In the genomic region with DNA sequence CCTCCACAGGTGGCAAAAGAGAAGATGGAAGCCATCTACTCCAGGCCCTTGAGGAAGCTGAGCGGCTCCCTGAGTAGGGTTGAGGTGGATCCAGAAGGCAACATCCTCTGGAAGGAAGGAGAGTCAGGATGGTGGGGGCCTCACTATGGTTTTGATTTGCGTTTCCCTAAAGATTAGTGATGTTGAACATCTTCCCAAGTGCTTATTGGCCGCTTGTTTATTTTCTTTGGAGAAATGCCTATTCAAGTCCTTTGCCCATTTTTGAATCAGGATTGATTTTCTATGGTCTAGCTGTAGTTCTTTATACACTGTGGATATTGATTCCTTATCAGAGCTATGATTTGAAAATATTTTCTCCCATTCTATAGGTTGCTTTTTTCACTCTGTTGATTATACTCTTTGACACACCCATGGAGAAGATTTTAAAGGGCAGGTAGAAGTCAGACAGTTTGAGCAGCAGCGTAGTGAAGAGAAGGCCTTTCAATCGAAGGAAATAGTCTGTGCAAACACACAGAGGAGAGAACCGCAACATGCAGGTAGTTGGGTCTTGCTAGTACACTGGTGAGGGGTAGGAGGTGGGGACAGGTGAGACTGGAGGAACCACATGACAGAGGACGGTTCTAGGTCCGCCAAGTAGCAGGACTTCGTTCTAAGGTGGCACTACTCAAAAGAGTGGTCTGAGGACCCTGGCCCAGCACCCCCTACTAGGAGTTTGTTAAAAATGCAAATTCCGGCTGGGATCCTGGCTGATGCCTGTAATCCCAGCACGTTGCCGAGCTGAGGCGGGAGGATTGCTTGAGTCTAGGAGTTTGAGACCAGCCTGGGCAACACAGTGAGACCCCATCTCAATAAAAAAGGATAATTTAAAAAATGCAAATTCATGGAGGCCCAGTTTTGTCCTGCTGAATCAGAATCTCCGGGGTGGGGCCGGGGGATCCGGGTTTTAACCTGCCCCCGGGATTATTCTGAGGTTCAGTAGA, we compare ENCODE assay signal across 8 cellular contexts. TPM values are rescaled to one million over a fixed set of nuclear protein-coding genes. Genes with fewer than 3 reads are reported as not detected.
DNase-seq lines count a peak whose midpoint lies in the region; ATAC-seq and TF ChIP-seq lines count a peak whose summit lies in the region.

No MANE protein-coding gene starts in this region.

- DNase-seq in Caki2 (ENCODE audit: low read depth) (peak; percentile 22), OCI-M1 (lab: John Stamatoyannopoulos, UW) (peak; percentile 51), endodermal cell (peak; percentile 67), neuronal stem cell (ENCODE audit: low spot score) (no peak), NCI-H2107 treated with DMSO at 0.1 percent for 48 hours (lab: John Stamatoyannopoulos, UW; ENCODE audit: unreplicated experiment) (no peak), occipital lobe (lab: John Stamatoyannopoulos, UW) (no peak), NCI-H1436 treated with DMSO at 0.1 percent for 48 hours (lab: John Stamatoyannopoulos, UW) (no peak)

- peak overlapping the region; percentile 98 for H3K23ac ChIP-seq in neuronal stem cell (ENCODE audit: low read depth, low read length, poor library complexity)

- peak overlapping the region; percentile 95 for H3K9ac ChIP-seq in endodermal cell (ENCODE audit: extremely low read depth, low read length, poor library complexity, severe bottlenecking)
- H3K9ac ChIP-seq in neuronal stem cell (ENCODE audit: low read depth, low read length, poor library complexity), result no peak overlapping the region

- no peaks in the 10 kb centered on the region for H3K9me3 Mint-ChIP-seq in endodermal cell

- TF ChIP-seq CTCF in endodermal cell (conservative IDR thresholded peaks at IDR 0.05), result no peak

- peak overlapping the region; percentile 97 for H3K27ac Mint-ChIP-seq in endodermal cell

- H3K4me3 ChIP-seq in endodermal cell (ENCODE audit: low read length) (peak overlapping the region; percentile 90), neuronal stem cell (ENCODE audit: low read length in 2 of 2) (peak overlapping the region; percentile 68 to 82)

- no peak overlapping the region for H4K91ac ChIP-seq in neuronal stem cell (ENCODE audit: low read depth, low read length, poor library complexity)

- in situ Hi-C loops in Caki2 (cut with HindIII; ENCODE audit: low pct_unique_long_range_greater_than_20kb, low sequenced_read_pairs), result no loop called here

- H2BK15ac ChIP-seq in neuronal stem cell (ENCODE audit: low read length), result peak overlapping the region; percentile 15

- no peaks in the 10 kb centered on the region for H3K9me3 ChIP-seq in endodermal cell (ENCODE audit: control insufficient read depth, low read length)
- peaks cover 2 to 21% of the 10 kb centered on the region in 2 donors for H3K9me3 ChIP-seq in neuronal stem cell (replicated peaks in 1 of 2; ENCODE audit: control insufficient read depth in 2 of 2, insufficient read depth in 1 of 2, low read depth in 1 of 2, low read length in 2 of 2)

- H2AFZ ChIP-seq in neuronal stem cell (ENCODE audit: low read length), result peak overlapping the region; percentile 98

- H2BK12ac ChIP-seq in neuronal stem cell (ENCODE audit: low read length), result no peak overlapping the region

- H3K27me3 Mint-ChIP-seq in endodermal cell (ENCODE audit: insufficient read depth), result no peaks in the 10 kb centered on the region

- H3K79me1 ChIP-seq in neuronal stem cell (ENCODE audit: low read depth, low read length), result no peaks in the 10 kb centered on the region

- peak overlapping the region; percentile 81 for H3K4me3 Mint-ChIP-seq in endodermal cell

- H3K36me3 ChIP-seq in endodermal cell (ENCODE audit: control insufficient read depth, insufficient read depth, low read length), result no peaks in the 10 kb centered on the region
- peaks cover 0 to 28% of the 10 kb centered on the region in 2 donors for H3K36me3 ChIP-seq in neuronal stem cell (replicated peaks in 1 of 2; ENCODE audit: control insufficient read depth in 2 of 2, insufficient read depth in 2 of 2, low read length in 2 of 2)

- no peak overlapping the region for H4K8ac ChIP-seq in neuronal stem cell (ENCODE audit: low read depth, low read length)

- 62 to 95% methylated on average over 8 to 17 of the region's 17 CpGs for WGBS in endodermal cell (ENCODE audit: insufficient coverage in 1 of 2, insufficient read length in 1 of 2), 2 experiments
- WGBS in neuronal stem cell (ENCODE audit: extremely low coverage in 2 of 2, insufficient read length in 2 of 2, insufficient replicate concordance in 1 of 2), 2 donors, result no CpG with 5 or more reads among the region's 17 CpGs

- ATAC-seq in GM18909 (IDR thresholded peaks at IDR 0.05; ENCODE audit: poor library complexity, unreplicated experiment), result no peak

- no peak overlapping the region for H3K14ac ChIP-seq in neuronal stem cell (ENCODE audit: low read length)

- H2BK120ac ChIP-seq in neuronal stem cell (ENCODE audit: low read depth, low read length), result no peak overlapping the region

- H3K4me1 ChIP-seq in endodermal cell (ENCODE audit: control insufficient read depth, insufficient read depth, low read length), result no peaks in the 10 kb centered on the region
- peaks cover 0 to 10% of the 10 kb centered on the region in 2 donors for H3K4me1 ChIP-seq in neuronal stem cell (ENCODE audit: control insufficient read depth in 2 of 2, insufficient read depth in 1 of 2, low read depth in 1 of 2, low read length in 2 of 2)

- no peak overlapping the region for H2BK5ac ChIP-seq in neuronal stem cell (ENCODE audit: low read length)

- H2AK5ac ChIP-seq in neuronal stem cell (ENCODE audit: low read depth, low read length), result peak overlapping the region; percentile 79

- H3K18ac ChIP-seq in neuronal stem cell (ENCODE audit: low read length), result peak overlapping the region; percentile 99

- H3K27me3 ChIP-seq in endodermal cell (ENCODE audit: control insufficient read depth, insufficient read depth, low read length, poor library complexity, severe bottlenecking) (no peaks in the 10 kb centered on the region), neuronal stem cell (ENCODE audit: control insufficient read depth in 3 of 3, insufficient read depth in 3 of 3, low read depth in 1 of 3, low read length in 3 of 3) (no peaks in the 10 kb centered on the region)

- H3K27ac ChIP-seq in endodermal cell (ENCODE audit: low read depth, low read length) (peak overlapping the region; percentile 87), neuronal stem cell (replicated peaks; ENCODE audit: low read length) (no peak overlapping the region)

- peak overlapping the region; percentile 71 for H3K4me2 ChIP-seq in neuronal stem cell (ENCODE audit: insufficient read depth, low read length, poor library complexity, severe bottlenecking)

- peaks cover 6% of the 10 kb centered on the region for H3K4me1 Mint-ChIP-seq in endodermal cell

- no peak overlapping the region for H3K4ac ChIP-seq in neuronal stem cell (ENCODE audit: low read length)

- peaks cover 16% of the 10 kb centered on the region for H3K36me3 Mint-ChIP-seq in endodermal cell (ENCODE audit: low read depth)

RNA-seq across cellular contexts. Expression of a gene that starts 58.9 kb away (rescaled TPM):
- total RNA-seq in Caki2 (2014; rRNA removed; shearing (Covaris generic); ENCODE audit: low replicate concordance), result 28.0 and 47.5 TPM in 2 replicates
- total RNA-seq in endodermal cell (100 to 1,000 TPM; 236 to 270 TPM), occipital lobe (299 TPM)
- polyA plus RNA-seq in endodermal cell (2013, experiment 1 of 2), result 364 TPM
- polyA plus RNA-seq in endodermal cell (2013, experiment 2 of 2), result 298 TPM
- polyA plus RNA-seq in neuronal stem cell (2013, experiment 1 of 2), result 142 TPM
- 142 TPM for polyA plus RNA-seq in neuronal stem cell (2013, experiment 2 of 2)

Comparison
In these comparisons a context has a peak if more than half of its experiments do, and no peak if none do; other contexts are left out.
1. DNase-seq: peak in Caki2 (single experiment), OCI-M1 (single experiment) and endodermal cell (single experiment); none in neuronal stem cell (single experiment), NCI-H2107 treated with DMSO at 0.1 percent for 48 hours (single experiment), occipital lobe (single experiment) and NCI-H1436 treated with DMSO at 0.1 percent for 48 hours (single experiment).